Comparison of ENCODE assay signal across 2 cellular contexts in genomic region chr5:158654415-158654814, GRCh38.
TF ChIP-seq lines count a peak whose summit lies in the region.

No MANE protein-coding gene starts in this region.

TF ChIP-seq in liver, 16 proteins besides CTCF, POLR2A, EP300 and RAD21 (continued from another document):
- TF ChIP-seq ZBTB33 (IDR thresholded peaks at IDR 0.05) (peak; percentile 80), HNF4G (IDR thresholded peaks at IDR 0.05) (peak; percentile 90), HNF4A (conservative IDR thresholded peaks at IDR 0.05) (peak; percentile 97), MAX (IDR thresholded peaks at IDR 0.05) (peak; percentile 75), FOXA1 (IDR thresholded peaks at IDR 0.05) (peak; percentile 57), RXRA (IDR thresholded peaks at IDR 0.05) (peak; percentile 90 to 96), TAF1 (conservative IDR thresholded peaks at IDR 0.05) (no peak), YY1 (IDR thresholded peaks at IDR 0.05) (peak; percentile 64), GABPA (IDR thresholded peaks at IDR 0.05 in 1 of 2, conservative IDR thresholded peaks at IDR 0.05 in 1 of 2) (peak in 1 of 2 donors; percentile 35), SP1 (IDR thresholded peaks at IDR 0.05) (peak; percentile 91), ATF3 (IDR thresholded peaks at IDR 0.05) (peak; percentile 70), FOXA2 (IDR thresholded peaks at IDR 0.05) (peak; percentile 48), REST (IDR thresholded peaks at IDR 0.05) (peak; percentile 53), NR2F2 (IDR thresholded peaks at IDR 0.05) (peak; percentile 52), EGR1 (IDR thresholded peaks at IDR 0.05; ENCODE audit: low read depth in 2 of 2) (peak; percentile 21 to 58)

TF ChIP-seq in HepG2, 621 proteins besides CTCF, POLR2A, EP300 and RAD21 (continued from another document):
- TF ChIP-seq ZNF512B (CRISPR knock-in tag; IDR thresholded peaks at IDR 0.05; ENCODE audit: borderline replicate concordance) (no peak), BRD4 (CRISPR knock-in tag; IDR thresholded peaks at IDR 0.05) (no peak), ZZZ3 (CRISPR knock-in tag; IDR thresholded peaks at IDR 0.05; ENCODE audit: borderline replicate concordance) (no peak), TP53 (CRISPR knock-in tag; conservative IDR thresholded peaks at IDR 0.05) (no peak)
